28 cellular contexts compared by ENCODE assay signal in the genomic region with DNA sequence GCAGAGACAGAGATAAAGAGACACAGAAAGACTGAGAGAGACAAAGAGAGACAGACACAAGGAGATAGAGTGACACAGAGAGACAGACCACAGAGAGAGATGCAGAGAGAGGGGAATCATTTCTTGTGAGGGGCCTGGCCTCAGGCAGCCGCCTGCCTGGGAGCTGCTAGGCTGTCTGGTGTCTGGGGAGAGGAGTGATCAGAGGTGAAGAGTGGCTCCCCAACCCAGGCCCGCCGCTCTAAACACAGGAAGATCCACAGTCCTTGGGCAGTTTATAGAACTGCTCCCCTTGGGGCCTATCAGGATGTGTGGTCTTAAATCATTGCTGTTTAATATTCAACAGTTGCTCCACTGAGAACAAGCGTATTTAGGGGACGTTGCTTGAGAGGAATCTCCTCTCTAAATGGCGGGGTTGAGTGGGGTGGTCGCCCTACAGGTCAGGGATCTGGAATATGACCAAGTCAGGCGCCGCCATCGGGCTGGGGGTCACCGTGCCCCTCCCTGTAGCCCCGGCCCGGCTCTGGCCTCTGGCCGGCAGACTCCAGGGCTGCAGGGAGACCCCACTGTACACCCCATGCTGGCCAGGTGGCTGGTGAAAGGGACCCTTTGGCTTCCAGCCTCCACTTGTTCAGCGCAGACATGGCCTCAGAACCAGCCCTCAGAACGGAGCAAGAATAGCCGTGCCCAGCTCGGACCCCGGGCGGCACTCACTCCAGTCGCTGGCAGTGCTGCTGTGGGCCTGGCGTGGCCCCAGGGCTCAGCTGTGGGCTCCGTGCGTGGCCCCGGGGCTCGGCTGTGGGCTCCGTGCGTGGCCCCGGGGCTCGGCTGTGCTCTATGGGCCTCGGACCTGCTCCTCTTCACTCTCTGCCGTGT.
"Had no signal": no experiment of that assay in that cellular context is flagged by ENCODE, and none has a peak within 500 bp of the region (broad histone marks: within the 10 kb centered on the region; RNA-seq: fewer than 3 reads in every experiment).

No MANE protein-coding gene starts in this region.

- H3K4me2 ChIP-seq: hepatocyte had no signal

- H3K79me2 ChIP-seq: hepatocyte had no signal

- H3K9me3 Mint-ChIP-seq: activated B cell treated with CpG ODN at 0.5 μM for 24 hours; activated naive CD8-positive, alpha-beta T cell treated with anti-CD3 and anti-CD28 coated beads, Interleukin-2, amount 10 ng/mL, durations not matched to agents 7 days and 5 days; activated T-cell treated with anti-CD3 and anti-CD28 coated beads, Interleukin-2, amount 50 U/mL, for 4 hours; dendritic cell treated with granulocyte-macrophage colony-stimulating factor and Interleukin-4, amounts not matched to agents 40 ng/mL and 50 ng/mL, for 4 days; immature natural killer cell; natural killer cell had no signal

- H3K4me1 ChIP-seq: left ventricle myocardium inferior, prostate gland, suprapubic skin, tibial nerve had no signal

- H3K4me3 ChIP-seq: cardiac muscle cell, hepatocyte, left ventricle myocardium inferior, prostate gland, stomach, suprapubic skin, tibial nerve had no signal

- H3K27ac Mint-ChIP-seq: activated B cell treated with CpG ODN at 0.5 μM for 24 hours; activated CD4-positive, alpha-beta T cell treated with anti-CD3 and anti-CD28 coated beads for 36 hours; activated naive CD8-positive, alpha-beta T cell treated with anti-CD3 and anti-CD28 coated beads, Interleukin-2, amount 10 ng/mL, durations not matched to agents 7 days and 5 days; activated T-helper 2 cell treated with anti-CD3 and anti-CD28 coated beads, Interferon-gamma antibody, Interleukin-2, Interleukin-4, amounts not matched to agents 10 μg/mL and 5 μg/mL and 100 μg/mL, durations not matched to agents 14 hours and 24 hours and 36 hours; dendritic cell treated with granulocyte-macrophage colony-stimulating factor and Interleukin-4, amounts not matched to agents 40 ng/mL and 50 ng/mL, for 4 days; immature natural killer cell; natural killer cell had no signal

- H3K4me1 Mint-ChIP-seq: activated B cell treated with CpG ODN at 0.5 μM for 24 hours had no signal

- H3K36me3 ChIP-seq: cardiac muscle cell, left ventricle myocardium inferior, prostate gland, stomach, suprapubic skin, tibial nerve had no signal

- H3K27me3 ChIP-seq: cardiac muscle cell, hepatocyte had no signal

- H3K27ac ChIP-seq: cardiac muscle cell, hepatocyte, left ventricle myocardium inferior, prostate gland, stomach, suprapubic skin, tibial nerve had no signal

- DNase-seq: activated B cell treated with CpG ODN at 0.5 μM for 24 hours; activated CD4-positive, alpha-beta T cell treated with anti-CD3 and anti-CD28 coated beads for 36 hours; activated CD4-positive, alpha-beta T cell treated with anti-CD3 and anti-CD28 coated beads, Interleukin-2, amount 50 U/mL, for 48 hours; activated CD8-positive, alpha-beta memory T cell treated with anti-CD3 and anti-CD28 coated beads, Interleukin-2, amount 50 U/mL, for 48 hours; activated naive CD4-positive, alpha-beta T cell; activated naive CD8-positive, alpha-beta T cell treated with anti-CD3 and anti-CD28 coated beads, Interleukin-2, amount 10 ng/mL, durations not matched to agents 7 days and 5 days; activated T-cell treated with anti-CD3 and anti-CD28 coated beads, Interleukin-2, amount 50 U/mL, for 4 hours; amniotic stem cell; effector CD4-positive, alpha-beta T cell; erythroblast; foreskin fibroblast; immature natural killer cell; kidney glomerular epithelial cell; left ventricle myocardium inferior; mammary epithelial cell; midbrain; natural killer cell; stimulated activated CD4-positive, alpha-beta T cell treated with anti-CD3 and anti-CD28 coated beads, Interleukin-4, amount 100 ng/mL, for 24 hours; stomach; T-helper 1 cell; T1000 had no signal

- H2AFZ ChIP-seq: hepatocyte had no signal

- H3K27me3 Mint-ChIP-seq: activated B cell treated with CpG ODN at 0.5 μM for 24 hours; activated naive CD8-positive, alpha-beta T cell treated with anti-CD3 and anti-CD28 coated beads, Interleukin-2, amount 10 ng/mL, durations not matched to agents 7 days and 5 days had no signal

- H3K9me3 ChIP-seq: left ventricle myocardium inferior, prostate gland, stomach, suprapubic skin, tibial nerve had no signal

- H3K4me3 Mint-ChIP-seq: activated B cell treated with CpG ODN at 0.5 μM for 24 hours; activated CD4-positive, alpha-beta T cell treated with anti-CD3 and anti-CD28 coated beads for 36 hours; activated naive CD8-positive, alpha-beta T cell treated with anti-CD3 and anti-CD28 coated beads, Interleukin-2, amount 10 ng/mL, durations not matched to agents 7 days and 5 days; activated T-cell treated with anti-CD3 and anti-CD28 coated beads, Interleukin-2, amount 50 U/mL, for 4 hours; dendritic cell treated with granulocyte-macrophage colony-stimulating factor and Interleukin-4, amounts not matched to agents 40 ng/mL and 50 ng/mL, for 4 days; immature natural killer cell; natural killer cell had no signal

- ATAC-seq: activated CD4-positive, alpha-beta T cell treated with anti-CD3 and anti-CD28 coated beads for 36 hours; activated T-cell treated with anti-CD3 and anti-CD28 coated beads, Interleukin-2, amount 50 U/mL, for 4 hours; natural killer cell had no signal

- H3K36me3 Mint-ChIP-seq: activated naive CD8-positive, alpha-beta T cell treated with anti-CD3 and anti-CD28 coated beads, Interleukin-2, amount 10 ng/mL, durations not matched to agents 7 days and 5 days; immature natural killer cell; natural killer cell had no signal
